1 cellular context compared by ENCODE assay signal in genomic region chr20:21240394-21240793, GRCh38.
TF ChIP-seq lines count a peak whose summit lies in the region.

No MANE protein-coding gene starts in this region.

TF ChIP-seq in GM23338, 12 proteins besides CTCF, POLR2A, EP300 and RAD21 (continued from another document):
- TF ChIP-seq REST (IDR thresholded peaks at IDR 0.05; ENCODE audit: unreplicated experiment) (no peak), EZH2phosphoT487 (IDR thresholded peaks at IDR 0.05; ENCODE audit: unreplicated experiment) (no peak), STAT1 (IDR thresholded peaks at IDR 0.05; ENCODE audit: unreplicated experiment) (no peak), ZNF114 (CRISPR knock-in tag; IDR thresholded peaks at IDR 0.05) (no peak), CREB1 (CRISPR knock-in tag; IDR thresholded peaks at IDR 0.05; ENCODE audit: low read depth) (no peak), EZH2 (IDR thresholded peaks at IDR 0.05; ENCODE audit: low read depth, unreplicated experiment) (no peak), NANOG (IDR thresholded peaks at IDR 0.05; ENCODE audit: borderline replicate concordance) (no peak), JUNB (IDR thresholded peaks at IDR 0.05; ENCODE audit: unreplicated experiment) (no peak), ZNF331 (CRISPR knock-in tag; IDR thresholded peaks at IDR 0.05; ENCODE audit: low read depth) (no peak)
TF ChIP-seq in GM23338: peak in this region for 0.
